In the genomic region with DNA sequence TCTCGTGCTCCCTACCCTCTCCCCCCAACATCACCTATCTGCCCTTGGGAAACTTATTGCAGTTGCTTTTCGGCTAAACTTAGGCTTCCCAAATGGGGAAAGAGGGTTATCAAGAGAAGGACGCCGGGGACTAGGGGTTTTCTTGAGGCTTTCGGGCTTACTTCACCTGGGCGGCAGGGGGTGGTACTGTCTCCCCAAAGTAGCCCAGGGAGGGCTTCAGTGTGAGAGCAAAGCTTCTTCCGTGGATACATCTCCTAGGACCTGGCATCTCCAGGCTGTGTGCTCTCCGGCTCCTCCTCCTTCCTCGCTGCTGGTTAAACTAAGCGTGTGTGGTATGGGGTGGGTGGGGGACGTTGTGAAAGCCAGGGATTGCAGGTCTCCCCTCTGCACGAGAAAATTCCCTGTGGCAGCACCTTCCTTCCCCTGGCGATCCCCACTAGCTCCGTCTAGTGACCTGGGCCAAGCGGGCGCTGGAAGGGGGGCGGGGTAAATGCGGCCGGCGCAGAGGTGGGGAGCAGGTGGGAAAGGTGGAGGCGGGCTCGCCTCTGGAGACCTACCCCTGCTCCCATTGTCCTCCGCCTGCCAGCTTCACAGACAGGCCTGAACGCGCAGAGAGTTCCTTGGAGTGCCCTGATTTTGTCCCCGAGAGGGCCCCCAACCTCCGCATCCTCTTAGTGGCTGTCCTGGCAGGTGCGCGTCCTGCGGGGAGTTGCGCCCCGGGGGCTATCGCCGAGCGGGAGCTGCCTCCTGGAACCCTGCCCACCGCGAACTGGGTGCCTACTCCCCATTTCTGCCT, we compare ENCODE assay signal across 8 cellular contexts. TPM values are rescaled to one million over a fixed set of nuclear protein-coding genes. Genes with fewer than 3 reads are reported as not detected.
DNase-seq lines count a peak whose midpoint lies in the region; ATAC-seq and TF ChIP-seq lines count a peak whose summit lies in the region.

No MANE protein-coding gene starts in this region.

- no peaks in the 10 kb centered on the region for H3K27me3 ChIP-seq in upper lobe of right lung

- peak; percentile 36 for ATAC-seq in GM19324 (IDR thresholded peaks at IDR 0.05; ENCODE audit: low FRiP score, unreplicated experiment)
- peak; percentile 42 for ATAC-seq in mucosa of descending colon
- peak; percentile 45 for ATAC-seq in upper lobe of right lung

- peak; percentile 27; the same call in 1 of the 2 replicates for TF ChIP-seq CTCF in LNCaP clone FGC (IDR thresholded peaks at IDR 0.05; ENCODE audit: control insufficient read depth, extremely low read depth, insufficient read depth)
- TF ChIP-seq CTCF in mucosa of descending colon (IDR thresholded peaks at IDR 0.05): no peak
- TF ChIP-seq CTCF in upper lobe of right lung (IDR thresholded peaks at IDR 0.05): no peak

- H3K9me3 ChIP-seq in mucosa of descending colon: no peaks in the 10 kb centered on the region
- no peaks in the 10 kb centered on the region for H3K9me3 ChIP-seq in upper lobe of right lung

- H3K27ac ChIP-seq in upper lobe of right lung: peak overlapping the region; percentile 81

- H3K4me1 ChIP-seq in mucosa of descending colon (ENCODE audit: low read depth): peaks cover 3% of the 10 kb centered on the region
- peaks cover 6% of the 10 kb centered on the region for H3K4me1 ChIP-seq in upper lobe of right lung

- DNase-seq in LNCaP clone FGC (ENCODE audit: low read depth) (no peak), ecto neural progenitor cell (ENCODE audit: low spot score) (peak; percentile 67), mucosa of descending colon (peak; percentile 58 to 73 (median 63)), upper lobe of right lung (peak; percentile 70), DMS153 (lab: John Stamatoyannopoulos, UW) (no peak)
- no peak for DNase-seq in stimulated activated CD4-positive, alpha-beta T cell treated with anti-CD3 and anti-CD28 coated beads, Interleukin-2, amount 100 ng/mL, for 48 hours
- no peak for DNase-seq in activated effector memory CD4-positive, alpha-beta T cell treated with anti-CD3 and anti-CD28 coated beads, Interleukin-2, amount 50 U/mL, for 16 hours

- H3K36me3 ChIP-seq in mucosa of descending colon (ENCODE audit: low read depth): no peaks in the 10 kb centered on the region
- H3K36me3 ChIP-seq in upper lobe of right lung: no peaks in the 10 kb centered on the region

- H3K4me3 ChIP-seq in LNCaP clone FGC (ENCODE audit: low read depth, low read length): peak overlapping the region; percentile 67
- H3K4me3 ChIP-seq in mucosa of descending colon: peak overlapping the region; percentile 66
- H3K4me3 ChIP-seq in upper lobe of right lung: peak overlapping the region; percentile 75

- intact Hi-C loops in mucosa of descending colon (cut with DNase I, micrococcal nuclease) (loop anchor here in 1 of 2 donors (5.0 to 10.0 kb wide), 2 partner anchors 177 to 275 kb away; no protein-coding TSS in a partner anchor), upper lobe of right lung (cut with DNase I) (no loop called here)

RNA-seq across cellular contexts. Expression of a gene that starts 1.2 kb away (rescaled TPM):
- total RNA-seq in mucosa of descending colon (10 to 100 TPM; 19.9 to 31.6 (median 30.3) TPM), upper lobe of right lung (129 TPM)

Comparison
In these comparisons a context has a peak if more than half of its experiments do, and no peak if none do; other contexts are left out.
1. DNase-seq: peak in ecto neural progenitor cell (single experiment), mucosa of descending colon (3 of 3) and upper lobe of right lung (single experiment); none in LNCaP clone FGC (single experiment), stimulated activated CD4-positive, alpha-beta T cell treated with anti-CD3 and anti-CD28 coated beads, Interleukin-2, amount 100 ng/mL, for 48 hours (0 of 2), activated effector memory CD4-positive, alpha-beta T cell treated with anti-CD3 and anti-CD28 coated beads, Interleukin-2, amount 50 U/mL, for 16 hours (single experiment) and DMS153 (single experiment).
2. Peak in every context shown above with its lines, with median percentiles within 50 percentile points of each other: ATAC-seq and H3K4me3 ChIP-seq.